ENCODE assay signal across 35 cellular contexts in genomic region chr16:67128887-67129286, GRCh38. TPM values are rescaled to one million over a fixed set of nuclear protein-coding genes. Genes with fewer than 3 reads are reported as not detected.
"Had no signal": no experiment of that assay in that cellular context is flagged by ENCODE, and none has a peak within 500 bp of the region (broad histone marks: within the 10 kb centered on the region; RNA-seq: fewer than 3 reads in every experiment).

No MANE protein-coding gene starts in this region.

- H3K27ac ChIP-seq: ascending aorta, cardiac muscle cell, RWPE1, WERI-Rb-1 had no signal

- H3K9me3 ChIP-seq: ascending aorta had no signal

- H3K27me3 Mint-ChIP-seq: activated CD8-positive, alpha-beta T cell treated with anti-CD3 and anti-CD28 coated beads for 36 hours; activated naive CD8-positive, alpha-beta T cell treated with anti-CD3 and anti-CD28 coated beads for 36 hours; activated T-helper 17 cell treated with anti-CD3 and anti-CD28 coated beads, Interleukin-2, amount 50 U/mL, for 72 hours; IgD-negative memory B cell had no signal

- H3K4me3 Mint-ChIP-seq: activated CD8-positive, alpha-beta T cell treated with anti-CD3 and anti-CD28 coated beads for 36 hours; activated naive CD8-positive, alpha-beta T cell treated with anti-CD3 and anti-CD28 coated beads for 36 hours; activated T-cell treated with anti-CD3 and anti-CD28 coated beads, Interleukin-2, amount 50 U/mL, for 72 hours; activated T-helper 17 cell treated with anti-CD3 and anti-CD28 coated beads, Interleukin-2, amount 50 U/mL, for 72 hours; IgD-negative memory B cell had no signal

- H3K4me1 ChIP-seq: ascending aorta had no signal

- DNase-seq: activated CD4-positive, alpha-beta T cell treated with anti-CD3 and anti-CD28 coated beads for 1 hour; activated CD4-positive, alpha-beta T cell treated with anti-CD3 and anti-CD28 coated beads for 48 hours; activated CD4-positive, alpha-beta T cell treated with anti-CD3 and anti-CD28 coated beads, Interleukin-2, amount 50 U/mL, for 4 hours; activated CD4-positive, CD25-positive, alpha-beta regulatory T cell; activated CD8-positive, alpha-beta T cell treated with anti-CD3 and anti-CD28 coated beads for 36 hours; activated effector memory CD4-positive, alpha-beta T cell treated with anti-CD3 and anti-CD28 coated beads, Interleukin-2, amount 50 U/mL, for 16 hours; activated naive CD4-positive, alpha-beta T cell; activated naive CD4-positive, alpha-beta T cell treated with anti-CD3 and anti-CD28 coated beads, Interleukin-2, amount 50 U/mL, for 16 hours; activated naive CD8-positive, alpha-beta T cell treated with anti-CD3 and anti-CD28 coated beads for 36 hours; activated T-cell treated with anti-CD3 and anti-CD28 coated beads, Interleukin-2, amount 50 U/mL, for 1 hour; activated T-cell treated with anti-CD3 and anti-CD28 coated beads, Interleukin-2, amount 50 U/mL, for 72 hours; amniotic stem cell; Karpas-422; KBM-7; NCI-H1105; NCI-H1436; NCI-H1694; NCI-H1930; NCI-H2081 treated with DMSO at 0.1 percent for 48 hours; NCI-H226; NCI-H446 treated with DMSO at 0.1 percent for 48 hours; NCI-H524; PC-3; SIG-M5; SW 1271; T-helper 1 cell; T-helper 2 cell; T-helper 9 cell; WERI-Rb-1 had no signal

- H3K27me3 ChIP-seq: ascending aorta, cardiac muscle cell had no signal

- H3K9me3 Mint-ChIP-seq: activated CD8-positive, alpha-beta T cell treated with anti-CD3 and anti-CD28 coated beads for 36 hours; activated naive CD8-positive, alpha-beta T cell treated with anti-CD3 and anti-CD28 coated beads for 36 hours; activated T-cell treated with anti-CD3 and anti-CD28 coated beads, Interleukin-2, amount 50 U/mL, for 72 hours; activated T-helper 17 cell treated with anti-CD3 and anti-CD28 coated beads, Interleukin-2, amount 50 U/mL, for 72 hours; IgD-negative memory B cell had no signal

- H3K4me3 ChIP-seq: ascending aorta, cardiac muscle cell had no signal

- H3K4me1 Mint-ChIP-seq: activated naive CD8-positive, alpha-beta T cell treated with anti-CD3 and anti-CD28 coated beads for 36 hours; activated T-helper 17 cell treated with anti-CD3 and anti-CD28 coated beads, Interleukin-2, amount 50 U/mL, for 72 hours had no signal

- ATAC-seq: activated CD8-positive, alpha-beta T cell treated with anti-CD3 and anti-CD28 coated beads for 36 hours; activated T-cell treated with anti-CD3 and anti-CD28 coated beads, Interleukin-2, amount 50 U/mL, for 72 hours; activated T-helper 17 cell treated with anti-CD3 and anti-CD28 coated beads, Interleukin-2, amount 50 U/mL, for 72 hours; PC-3; Right ventricle myocardium inferior had no signal

- H3K27ac Mint-ChIP-seq: activated CD8-positive, alpha-beta T cell treated with anti-CD3 and anti-CD28 coated beads for 36 hours; activated naive CD8-positive, alpha-beta T cell treated with anti-CD3 and anti-CD28 coated beads for 36 hours; activated T-cell treated with anti-CD3 and anti-CD28 coated beads, Interleukin-2, amount 50 U/mL, for 72 hours; IgD-negative memory B cell had no signal

RNA-seq across cellular contexts. Expression of gene HSF4, which starts 35.7 kb away (rescaled TPM):
- polyA plus RNA-seq: IgD-negative memory B cell had no signal
